In the genomic region with DNA sequence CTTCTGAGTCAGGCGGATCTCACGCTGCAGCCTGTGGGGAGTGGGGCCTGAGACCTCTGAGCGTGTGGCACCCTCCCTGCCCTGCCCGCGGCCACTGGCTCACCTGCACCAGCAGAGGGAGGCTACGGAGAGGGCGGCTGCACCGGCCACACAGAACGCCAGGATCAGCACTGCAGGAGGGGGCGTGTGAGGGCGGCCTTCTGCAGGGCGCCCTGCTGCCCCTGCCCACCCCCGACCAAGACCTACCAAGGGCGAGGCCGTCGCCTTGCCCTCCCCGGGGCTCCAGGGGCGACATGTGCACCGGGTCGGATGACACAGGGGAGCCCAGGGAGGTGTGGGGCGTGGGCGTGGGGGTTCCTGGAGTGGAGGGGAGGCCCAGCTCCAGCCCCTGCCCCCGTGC, we compare ENCODE assay signal across 29 cellular contexts. TPM values are rescaled to one million over a fixed set of nuclear protein-coding genes. Genes with fewer than 3 reads are reported as not detected.
"Had no signal": no experiment of that assay in that cellular context is flagged by ENCODE, and none has a peak within 500 bp of the region (broad histone marks: within the 10 kb centered on the region; RNA-seq: fewer than 3 reads in every experiment).

No MANE protein-coding gene starts in this region.

- ATAC-seq: activated CD4-positive, CD25-positive, alpha-beta regulatory T cell treated with anti-CD3 and anti-CD28 coated beads, Interleukin-2, amount 50 U/mL, for 24 hours; foreskin keratinocyte; heart right ventricle had no signal

- H3K27me3 ChIP-seq: esophagus muscularis mucosa, pancreas, thyroid gland had no signal

- H3K27ac ChIP-seq: foreskin keratinocyte, pancreas, prostate gland, thyroid gland, WERI-Rb-1 had no signal

- H3K4me3 ChIP-seq: heart right ventricle, pancreas, prostate gland, smooth muscle cell, thyroid gland had no signal

- H3K4me1 ChIP-seq: foreskin keratinocyte had no signal

- DNase-seq: activated CD4-positive, alpha-beta T cell treated with anti-CD3 and anti-CD28 coated beads for 48 hours; activated CD4-positive, alpha-beta T cell treated with anti-CD3 and anti-CD28 coated beads, Interleukin-2, amount 50 U/mL, for 48 hours; activated CD8-positive, alpha-beta memory T cell treated with anti-CD3 and anti-CD28 coated beads for 24 hours; activated effector memory CD4-positive, alpha-beta T cell treated with Interleukin-2 at 50 U/mL for 16 hours; activated naive CD4-positive, alpha-beta T cell treated with Interleukin-2 at 50 U/mL for 16 hours; aorta; caudate nucleus; cortex of kidney; endodermal cell; foreskin keratinocyte; heart right ventricle; kidney glomerular epithelial cell; nucleus accumbens; pancreas; retina; stimulated activated CD4-positive, alpha-beta T cell treated with anti-CD3 and anti-CD28 coated beads, Interleukin-15, amount 100 ng/mL, for 24 hours; stimulated activated CD4-positive, alpha-beta T cell treated with anti-CD3 and anti-CD28 coated beads, Interleukin-2, amount 100 ng/mL, for 24 hours; substantia nigra; T-helper 9 cell; thyroid gland; WERI-Rb-1 had no signal

- H3K4me2 ChIP-seq: smooth muscle cell had no signal

- H3K9me3 ChIP-seq: esophagus muscularis mucosa, heart right ventricle, pancreas, prostate gland, thyroid gland had no signal

RNA-seq across cellular contexts. Expression of gene FUT7, which starts 8.7 kb away (rescaled TPM):
- total RNA-seq: chondrocyte, endodermal cell, foreskin keratinocyte, glomerular endothelial cell, lung microvascular endothelial cell, smooth muscle cell, thyroid gland, ureter had no signal
- polyA plus RNA-seq: aorta, foreskin keratinocyte, smooth muscle cell had no signal

RNA-seq across cellular contexts. Expression of gene ENTPD2, which starts 13.3 kb away (rescaled TPM):
- total RNA-seq: glomerular endothelial cell, lung microvascular endothelial cell, smooth muscle cell had no signal
- polyA plus RNA-seq: aorta had no signal
